Comparison of ENCODE assay signal across 8 cellular contexts in the genomic region with DNA sequence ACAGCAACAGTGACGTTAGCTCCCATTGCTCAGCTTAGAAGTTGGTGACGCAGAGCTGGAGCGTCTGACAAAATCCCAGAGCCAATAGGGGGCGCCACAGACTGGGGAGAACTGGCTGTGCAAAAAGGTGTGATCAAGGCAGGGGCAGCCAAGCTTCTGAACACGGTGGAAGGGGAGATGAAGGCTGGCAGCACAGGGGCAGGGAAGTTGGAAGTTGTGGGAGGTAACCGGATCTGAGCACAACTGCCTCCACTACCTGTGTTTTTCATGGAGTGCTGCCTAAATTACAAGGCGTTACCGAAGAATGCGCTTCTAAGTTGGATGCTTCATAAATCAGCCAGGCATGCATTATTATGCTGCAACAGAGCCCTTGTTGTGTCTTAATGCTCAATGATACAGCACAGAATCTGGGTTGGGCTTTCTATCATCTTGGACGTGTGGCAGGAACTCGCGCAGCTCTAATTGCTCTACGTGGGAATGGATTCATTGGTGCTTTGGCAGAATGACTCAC.
DNase-seq lines count a peak whose midpoint lies in the region; ATAC-seq lines count a peak whose summit lies in the region.

No MANE protein-coding gene starts in this region.

- DNase-seq in NCI-H82 (lab: John Stamatoyannopoulos, UW) = peak; percentile 44
- DNase-seq in NCI-H82 treated with DMSO at 0.1 percent for 48 hours (lab: John Stamatoyannopoulos, UW; ENCODE audit: unreplicated experiment) = no peak
- DNase-seq in NCI-H2029 treated with DMSO at 0.1 percent for 48 hours (lab: John Stamatoyannopoulos, UW) = peak; percentile 11
- DNase-seq in cerebellar cortex (ENCODE audit: low spot score) = peak; percentile 19
- peak in 42 of 56 donors; percentile 2 to 84 (median 38) for DNase-seq in nucleus accumbens (lab: John Stamatoyannopoulos, UW)
- no peak for DNase-seq in stimulated activated naive CD4-positive, alpha-beta T cell treated with Interleukin-2 at 50 U/mL for 16 hours (lab: John Stamatoyannopoulos, UW)

- ATAC-seq in GM21737 (IDR thresholded peaks at IDR 0.05; ENCODE audit: unreplicated experiment) (no peak), GM21786 (IDR thresholded peaks at IDR 0.05; ENCODE audit: unreplicated experiment) (no peak)

Comparison
In these comparisons a context has a peak if more than half of its experiments do, and no peak if none do; other contexts are left out.
1. DNase-seq: peak in NCI-H82 (single experiment), NCI-H2029 treated with DMSO at 0.1 percent for 48 hours (single experiment), cerebellar cortex (single experiment) and nucleus accumbens (42 of 56); none in NCI-H82 treated with DMSO at 0.1 percent for 48 hours (single experiment) and stimulated activated naive CD4-positive, alpha-beta T cell treated with Interleukin-2 at 50 U/mL for 16 hours (single experiment).